ENCODE assay signal across 10 cellular contexts in the genomic region with DNA sequence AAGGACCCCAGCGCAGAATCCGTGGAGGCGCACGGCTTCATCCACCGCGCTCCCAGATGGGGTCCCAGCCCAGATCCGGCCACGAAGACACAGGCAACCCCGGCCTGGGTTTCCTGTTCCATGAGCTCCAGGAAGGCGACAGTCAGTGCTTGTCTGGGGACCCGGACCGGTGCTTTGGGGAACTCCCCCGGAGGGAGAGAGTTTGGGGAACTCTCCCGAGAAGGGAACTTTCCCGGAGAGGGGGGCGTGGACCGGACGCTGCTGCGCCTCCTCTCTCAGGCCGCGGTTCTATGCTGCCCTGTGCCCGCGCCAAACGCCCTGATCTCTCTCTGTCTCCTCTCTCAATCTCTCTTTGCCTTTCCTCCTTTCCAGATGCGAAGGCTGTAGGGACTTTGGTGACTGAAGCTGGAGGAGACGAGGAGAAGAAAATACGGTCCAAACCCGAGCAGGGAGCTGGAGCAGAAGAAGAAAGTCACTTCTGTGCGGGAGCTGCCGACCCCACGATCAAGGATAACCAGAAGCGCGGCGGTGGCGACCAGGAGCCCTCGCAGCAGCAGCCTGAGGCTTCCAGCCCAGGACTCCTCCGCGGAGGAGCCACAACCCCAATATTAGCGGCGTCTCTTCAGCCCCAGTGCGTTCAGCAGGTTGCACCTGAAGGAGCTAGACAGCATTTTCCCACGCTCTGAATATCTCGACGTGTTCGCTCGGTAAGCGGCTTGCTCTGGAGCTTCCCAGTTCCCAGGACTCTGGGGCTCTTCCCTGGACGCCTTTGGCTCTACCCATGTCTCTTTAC. TPM values are rescaled to one million over a fixed set of nuclear protein-coding genes. Genes with fewer than 3 reads are reported as not detected.
DNase-seq lines count a peak whose midpoint lies in the region; ATAC-seq and TF ChIP-seq lines count a peak whose summit lies in the region.
"Had no signal": no experiment of that assay in that cellular context is flagged by ENCODE, and none has a peak within 500 bp of the region (broad histone marks: within the 10 kb centered on the region; RNA-seq: fewer than 3 reads in every experiment).

No MANE protein-coding gene starts in this region.

- H3K27me3 Mint-ChIP-seq in activated CD8-positive, alpha-beta T cell treated with anti-CD3 and anti-CD28 coated beads, Interleukin-2, amount 10 ng/mL, durations not matched to agents 7 days and 5 days (ENCODE audit: low read depth), result peaks cover 52% of the 10 kb centered on the region

- peak; percentile 36 for ATAC-seq in activated CD8-positive, alpha-beta T cell treated with anti-CD3 and anti-CD28 coated beads, Interleukin-2, amount 10 ng/mL, durations not matched to agents 7 days and 5 days
- ATAC-seq in left lobe of liver, result peak; percentile 32

- POLR2A ChIA-PET in activated CD8-positive, alpha-beta T cell treated with anti-CD3 and anti-CD28 coated beads, Interleukin-2, amount 10 ng/mL, durations not matched to agents 7 days and 5 days (lab: Charles Lee), result interaction anchor here (0.6 kb wide), 1 partner anchor 9 kb away, joined by 6 read pairs; no protein-coding TSS in a partner anchor

- no peaks in the 10 kb centered on the region for H3K4me1 ChIP-seq in cardiac muscle cell (ENCODE audit: low read depth)
- peaks cover 0 to 20% (median 2%) of the 10 kb centered on the region in 4 donors for H3K4me1 ChIP-seq in tibial artery

- peak overlapping the region; percentile 58 for H3K4me3 Mint-ChIP-seq in activated CD8-positive, alpha-beta T cell treated with anti-CD3 and anti-CD28 coated beads, Interleukin-2, amount 10 ng/mL, durations not matched to agents 7 days and 5 days

- H3K36me3 Mint-ChIP-seq in activated CD8-positive, alpha-beta T cell treated with anti-CD3 and anti-CD28 coated beads, Interleukin-2, amount 10 ng/mL, durations not matched to agents 7 days and 5 days (ENCODE audit: low read depth), result no peaks in the 10 kb centered on the region

- no peak overlapping the region for H3K27ac Mint-ChIP-seq in activated CD8-positive, alpha-beta T cell treated with anti-CD3 and anti-CD28 coated beads, Interleukin-2, amount 10 ng/mL, durations not matched to agents 7 days and 5 days

- H3K9me3 ChIP-seq in cardiac muscle cell (ENCODE audit: low read depth), result no peaks in the 10 kb centered on the region
- no peaks in the 10 kb centered on the region for H3K9me3 ChIP-seq in tibial artery

- H3K27me3 ChIP-seq in cardiac muscle cell (peaks cover 99% of the 10 kb centered on the region), tibial artery (peaks cover 0 to 43% of the 10 kb centered on the region in 2 donors)

- intact Hi-C loops in cardiac septum (cut with DNase I), result no loop called here
- intact Hi-C loops in tibial artery (cut with DNase I; ENCODE audit: low total_unique reads), result no loop called here

- CTCF ChIA-PET in activated CD8-positive, alpha-beta T cell treated with anti-CD3 and anti-CD28 coated beads, Interleukin-2, amount 10 ng/mL, durations not matched to agents 7 days and 5 days (lab: Charles Lee), result no interaction called here

- H3K4me3 ChIP-seq in cardiac muscle cell, result peak overlapping the region; percentile 14
- H3K4me3 ChIP-seq in tibial artery, result peak overlapping the region; percentile 3 to 31

- H3K9me3 Mint-ChIP-seq in activated CD8-positive, alpha-beta T cell treated with anti-CD3 and anti-CD28 coated beads, Interleukin-2, amount 10 ng/mL, durations not matched to agents 7 days and 5 days (ENCODE audit: insufficient read depth), result no peaks in the 10 kb centered on the region

- H3K4me1 Mint-ChIP-seq in activated CD8-positive, alpha-beta T cell treated with anti-CD3 and anti-CD28 coated beads, Interleukin-2, amount 10 ng/mL, durations not matched to agents 7 days and 5 days (ENCODE audit: low read depth), result peaks cover 15% of the 10 kb centered on the region

- TF ChIP-seq CTCF in cardiac muscle cell (IDR thresholded peaks at IDR 0.05; ENCODE audit: low read depth, low read length) (no peak), tibial artery (IDR thresholded peaks at IDR 0.05) (no peak)

- H3K36me3 ChIP-seq in cardiac muscle cell (no peaks in the 10 kb centered on the region), tibial artery (no peaks in the 10 kb centered on the region)

- no peak overlapping the region for H3K27ac ChIP-seq in cardiac muscle cell
- H3K27ac ChIP-seq in tibial artery, result no peak overlapping the region

- no peak for DNase-seq in cardiac muscle cell (ENCODE audit: low read depth in 1 of 2, low spot score in 1 of 2)
- no peak for DNase-seq in cardiac septum (ENCODE audit: low spot score)
- peak; percentile 20 for DNase-seq in activated CD8-positive, alpha-beta T cell treated with anti-CD3 and anti-CD28 coated beads, Interleukin-2, amount 10 ng/mL, durations not matched to agents 7 days and 5 days
- no peak for DNase-seq in left lobe of liver (ENCODE audit: low spot score)
- DNase-seq in tibial artery, result no peak
- no peak for DNase-seq in anterior cingulate cortex (lab: John Stamatoyannopoulos, UW)
- no peak for DNase-seq in NK-92 (lab: John Stamatoyannopoulos, UW; ENCODE audit: unreplicated experiment)
- no peak for DNase-seq in HuH-7.5 (ENCODE audit: low spot score)
- DNase-seq: DND-41, kidney glomerular epithelial cell had no signal

RNA-seq across cellular contexts. Expression of a gene that starts 47.6 kb away (rescaled TPM):
- total RNA-seq in cardiac muscle cell (6.8 and 8.3 TPM in 2 replicates), cardiac septum (4.8 TPM), left lobe of liver (3.4 TPM)
- 5.6 and 6.9 TPM in 2 replicates for polyA plus RNA-seq in cardiac muscle cell
- 1 to 10 TPM; 6.5 to 7.6 TPM for total RNA-seq in activated CD8-positive, alpha-beta T cell treated with anti-CD3 and anti-CD28 coated beads, Interleukin-2, amount 10 ng/mL, durations not matched to agents 7 days and 5 days
